8 cellular contexts compared by ENCODE assay signal in genomic region chr5:103120607-103121200, GRCh38. TPM values are rescaled to one million over a fixed set of nuclear protein-coding genes. Genes with fewer than 3 reads are reported as not detected.
DNase-seq lines count a peak whose midpoint lies in the region; ATAC-seq and TF ChIP-seq lines count a peak whose summit lies in the region.

No MANE protein-coding gene starts in this region.

- POLR2A ChIA-PET in A673 (lab: Charles Lee; ENCODE audit: low non-redundant PET): no interaction called here
- POLR2A ChIA-PET in OCI-LY7 (lab: Charles Lee): interaction anchor here (0.6 to 2.2 kb wide), 9 partner anchors 9 to 171 kb away, joined by 3 to 8 read pairs (median 4); partner anchors contain the start of gene MACIR

- peak; percentile 35 for DNase-seq in A673 (ENCODE audit: low spot score)
- DNase-seq in OCI-LY7 (ENCODE audit: low spot score): peak; percentile 38
- DNase-seq in central memory CD8-positive, alpha-beta T cell (ENCODE audit: low spot score in 2 of 2): no peak
- no peak for DNase-seq in lower leg skin (ENCODE audit: low spot score in 2 of 2)
- DNase-seq in thoracic aorta (ENCODE audit: low spot score): no peak
- no peak for DNase-seq in T1000 (lab: John Stamatoyannopoulos, UW)
- DNase-seq in NCI-H2107 treated with DMSO at 0.1 percent for 48 hours (lab: John Stamatoyannopoulos, UW; ENCODE audit: unreplicated experiment): no peak

- H3K4me1 Mint-ChIP-seq in central memory CD8-positive, alpha-beta T cell: peaks cover 57% of the 10 kb centered on the region

- H4K20me1 ChIP-seq in OCI-LY7 (ENCODE audit: insufficient read depth, low read length): peaks cover 8% of the 10 kb centered on the region; the same call in 1 of the 2 replicates

- H3K9me3 Mint-ChIP-seq in central memory CD8-positive, alpha-beta T cell: no peaks in the 10 kb centered on the region

- H3K27me3 ChIP-seq in A673 (replicated peaks; ENCODE audit: insufficient read depth, low read depth, low read length, poor library complexity) (no peaks in the 10 kb centered on the region), thoracic aorta (replicated peaks; ENCODE audit: insufficient read depth) (no peaks in the 10 kb centered on the region)

- H2AFZ ChIP-seq in OCI-LY7 (ENCODE audit: low read length): peak overlapping the region; percentile 58; the same call in 1 of the 2 replicates

- H3K36me3 Mint-ChIP-seq in central memory CD8-positive, alpha-beta T cell (ENCODE audit: insufficient read depth): peaks cover 7% of the 10 kb centered on the region

- no peaks in the 10 kb centered on the region for H3K27me3 Mint-ChIP-seq in central memory CD8-positive, alpha-beta T cell

- H3K79me2 ChIP-seq in OCI-LY7 (ENCODE audit: insufficient read depth, low read depth, low read length): peaks cover 87% of the 10 kb centered on the region

- intact Hi-C loops in A673 (cut with micrococcal nuclease; ENCODE audit: unreplicated experiment): no loop called here
- intact Hi-C loops in OCI-LY7 (cut with micrococcal nuclease; ENCODE audit: unreplicated experiment): loop anchor here (1.0 kb wide), 1 partner anchor 138 kb away; the partner anchor contains the start of gene MACIR
- intact Hi-C loops in lower leg skin (cut with DNase I; ENCODE audit: low total_unique reads): no loop called here

- H3K4me3 Mint-ChIP-seq in central memory CD8-positive, alpha-beta T cell: peak overlapping the region; percentile 96

- ATAC-seq in GM18907 (IDR thresholded peaks at IDR 0.05; ENCODE audit: unreplicated experiment) (peak; percentile 0), thoracic aorta (ENCODE audit: insufficient number of reproducible peaks, low FRiP score, low read depth) (no peak)
- no peak for ATAC-seq in central memory CD8-positive, alpha-beta T cell (replicated peaks; ENCODE audit: extremely low read depth, poor library complexity, severe bottlenecking)

- TF ChIP-seq CTCF in A673 (conservative IDR thresholded peaks at IDR 0.05; ENCODE audit: low read depth, low read length) (no peak), OCI-LY7 (conservative IDR thresholded peaks at IDR 0.05; ENCODE audit: low read length) (no peak), lower leg skin (IDR thresholded peaks at IDR 0.05) (no peak), thoracic aorta (IDR thresholded peaks at IDR 0.05) (no peak)

- peak overlapping the region; percentile 97 for H3K4me2 ChIP-seq in OCI-LY7 (ENCODE audit: low read length)

- H3K27ac Mint-ChIP-seq in central memory CD8-positive, alpha-beta T cell (ENCODE audit: low read depth): peak overlapping the region; percentile 94

- H3K27ac ChIP-seq in A673 (ENCODE audit: low read depth, low read length, poor library complexity, severe bottlenecking) (peak overlapping the region; percentile 94), OCI-LY7 (ENCODE audit: low read depth, low read length, poor library complexity, severe bottlenecking) (peak overlapping the region; percentile 99), thoracic aorta (peak overlapping the region; percentile 74 to 96)

- CTCF ChIA-PET in A673 (lab: Charles Lee) (interaction anchor here (0.7 kb wide), 1 partner anchor 787 kb away, joined by 3 read pairs; no protein-coding TSS in a partner anchor), OCI-LY7 (lab: Charles Lee; ENCODE audit: unreplicated experiment) (no interaction called here)

- H3K4me3 ChIP-seq in A673 (ENCODE audit: low read depth, low read length, poor library complexity, severe bottlenecking) (peak overlapping the region; percentile 78), OCI-LY7 (ENCODE audit: low read depth, low read length, poor library complexity, severe bottlenecking) (peak overlapping the region; percentile 90), lower leg skin (ENCODE audit: low read depth, poor library complexity, severe bottlenecking) (peak overlapping the region; percentile 69), thoracic aorta (peak overlapping the region; percentile 87)

- no peaks in the 10 kb centered on the region for H3K36me3 ChIP-seq in A673 (ENCODE audit: insufficient read depth, low read length, poor library complexity, severe bottlenecking)
- peaks cover 22% of the 10 kb centered on the region for H3K36me3 ChIP-seq in OCI-LY7 (ENCODE audit: insufficient read depth, low read length)
- no peaks in the 10 kb centered on the region for H3K36me3 ChIP-seq in thoracic aorta

- H3K4me1 ChIP-seq in A673 (ENCODE audit: insufficient read depth, low read length, poor library complexity, severe bottlenecking): no peaks in the 10 kb centered on the region
- peaks cover 29% of the 10 kb centered on the region for H3K4me1 ChIP-seq in OCI-LY7 (ENCODE audit: insufficient read depth, low read length, poor library complexity, severe bottlenecking)
- peaks cover 18 to 33% of the 10 kb centered on the region in 2 donors for H3K4me1 ChIP-seq in thoracic aorta (ENCODE audit: control insufficient read depth in 1 of 2, low read depth in 2 of 2)

- H3K9me2 ChIP-seq in OCI-LY7 (ENCODE audit: insufficient read depth, low read length): no peaks in the 10 kb centered on the region

- 1% methylated on average over 17 of the region's 17 CpGs for WGBS in lower leg skin, 2 donors

- H3K9me3 ChIP-seq in A673 (ENCODE audit: low read depth, low read length, poor library complexity, severe bottlenecking) (no peaks in the 10 kb centered on the region), OCI-LY7 (ENCODE audit: low read length) (no peaks in the 10 kb centered on the region), thoracic aorta (no peaks in the 10 kb centered on the region)

- BruUV-seq in A673 (replicated peaks; lab: Mats Ljungman, UMichigan) (no TSS peak), OCI-LY7 (replicated peaks; lab: Mats Ljungman, UMichigan) (TSS peak; percentile 65)

- TF ChIP-seq POLR2A in lower leg skin (IDR thresholded peaks at IDR 0.05): no peak

RNA-seq across cellular contexts. Expression of gene PPIP5K2, which starts 0.6 kb away (rescaled TPM):
- total RNA-seq in A673 (2021): 71.8 and 75.6 TPM in 2 replicates
- 45.5 and 50.3 TPM in 2 replicates for total RNA-seq in OCI-LY7 (2014; rRNA removed; shearing (Covaris generic))
- total RNA-seq in OCI-LY7 (2022): 80.0 and 91.0 TPM in 2 replicates
- total RNA-seq in lower leg skin: 10 to 100 TPM; 14.2 to 36.7 (median 20.1) TPM
- total RNA-seq in thoracic aorta: 10 to 100 TPM; 60.8 to 67.5 TPM

RNA-seq across cellular contexts. Expression of gene GIN1, which starts 0.8 kb away (rescaled TPM):
- total RNA-seq in A673 (2021) (8.0 and 12.5 TPM in 2 replicates), OCI-LY7 (2022) (5.8 TPM in 2 replicates), lower leg skin (1 to 10 TPM; 1.3 to 5.0 (median 4.1) TPM), thoracic aorta (1 to 10 TPM; 5.6 to 8.0 TPM)
- 3.9 TPM in 2 replicates for total RNA-seq in OCI-LY7 (2014; rRNA removed; shearing (Covaris generic))

Comparison
In these comparisons a context has a peak if more than half of its experiments do, and no peak if none do; other contexts are left out.
1. DNase-seq: peak in A673 (single experiment) and OCI-LY7 (single experiment); none in central memory CD8-positive, alpha-beta T cell (0 of 2), lower leg skin (0 of 2), thoracic aorta (single experiment), T1000 (single experiment) and NCI-H2107 treated with DMSO at 0.1 percent for 48 hours (single experiment).
2. Peak in every context shown above with its lines, with median percentiles within 50 percentile points of each other: H3K27ac ChIP-seq and H3K4me3 ChIP-seq.